2 cellular contexts compared by ENCODE assay signal in genomic region chr3:174495928-174496327, GRCh38.
TF ChIP-seq lines count a peak whose summit lies in the region.

No MANE protein-coding gene starts in this region.

TF ChIP-seq in liver, 16 proteins besides CTCF, POLR2A, EP300 and RAD21 (continued from another document):
- TF ChIP-seq JUND (IDR thresholded peaks at IDR 0.05): peak in 1 of 2 donors; percentile 47
- no peak for TF ChIP-seq YY1 (IDR thresholded peaks at IDR 0.05)
- TF ChIP-seq RXRA (IDR thresholded peaks at IDR 0.05): peak in 1 of 2 donors; percentile 51
- TF ChIP-seq GABPA (IDR thresholded peaks at IDR 0.05 in 1 of 2, conservative IDR thresholded peaks at IDR 0.05 in 1 of 2): no peak
- peak; percentile 23 for TF ChIP-seq SP1 (IDR thresholded peaks at IDR 0.05)

TF ChIP-seq in HepG2, 621 proteins besides CTCF, POLR2A, EP300 and RAD21 (continued from another document):
- TF ChIP-seq ZNF839 (CRISPR knock-in tag; IDR thresholded peaks at IDR 0.05; ENCODE audit: borderline replicate concordance): no peak
- no peak for TF ChIP-seq ATF7 (IDR thresholded peaks at IDR 0.05)
- no peak for TF ChIP-seq ATF7 (CRISPR knock-in tag; IDR thresholded peaks at IDR 0.05)
- TF ChIP-seq PRMT3 (CRISPR knock-in tag; IDR thresholded peaks at IDR 0.05; ENCODE audit: borderline replicate concordance, low read depth): no peak
- no peak for TF ChIP-seq HHEX (CRISPR knock-in tag; IDR thresholded peaks at IDR 0.05)
- no peak for TF ChIP-seq U2AF2 (IDR thresholded peaks at IDR 0.05; ENCODE audit: low read depth, low read length)
- no peak for TF ChIP-seq PITX1 (CRISPR knock-in tag; IDR thresholded peaks at IDR 0.05)
- TF ChIP-seq NCOA1 (CRISPR knock-in tag; IDR thresholded peaks at IDR 0.05): no peak
- TF ChIP-seq, protein P1, sequence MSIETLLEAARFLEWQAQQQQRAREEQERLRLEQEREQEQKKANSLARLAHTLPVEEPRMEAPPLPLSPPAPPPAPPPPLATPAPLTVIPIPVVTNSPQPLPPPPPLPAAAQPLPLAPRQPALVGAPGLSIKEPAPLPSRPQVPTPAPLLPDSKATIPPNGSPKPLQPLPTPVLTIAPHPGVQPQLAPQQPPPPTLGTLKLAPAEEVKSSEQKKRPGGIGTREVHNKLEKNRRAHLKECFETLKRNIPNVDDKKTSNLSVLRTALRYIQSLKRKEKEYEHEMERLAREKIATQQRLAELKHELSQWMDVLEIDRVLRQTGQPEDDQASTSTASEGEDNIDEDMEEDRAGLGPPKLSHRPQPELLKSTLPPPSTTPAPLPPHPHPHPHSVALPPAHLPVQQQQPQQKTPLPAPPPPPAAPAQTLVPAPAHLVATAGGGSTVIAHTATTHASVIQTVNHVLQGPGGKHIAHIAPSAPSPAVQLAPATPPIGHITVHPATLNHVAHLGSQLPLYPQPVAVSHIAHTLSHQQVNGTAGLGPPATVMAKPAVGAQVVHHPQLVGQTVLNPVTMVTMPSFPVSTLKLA (IDR thresholded peaks at IDR 0.05): no peak
- TF ChIP-seq ZNF816 (CRISPR knock-in tag; IDR thresholded peaks at IDR 0.05; ENCODE audit: borderline replicate concordance): no peak
- TF ChIP-seq ZBTB10 (CRISPR knock-in tag; IDR thresholded peaks at IDR 0.05; ENCODE audit: borderline replicate concordance): no peak
TF ChIP-seq in HepG2: peak in this region for 0.
